In genomic region chr10:47927147-47927916, GRCh38 we compare ENCODE assay signal across 10 cellular contexts. TPM values are rescaled to one million over a fixed set of nuclear protein-coding genes. Genes with fewer than 3 reads are reported as not detected.
"Had no signal": no experiment of that assay in that cellular context is flagged by ENCODE, and none has a peak within 500 bp of the region (broad histone marks: within the 10 kb centered on the region; RNA-seq: fewer than 3 reads in every experiment).

No MANE protein-coding gene starts in this region.

RNA-seq across cellular contexts. Expression of gene NPY4R2, which starts 8.9 kb away (rescaled TPM):
- total RNA-seq: activated CD4-positive, alpha-beta memory T cell treated with anti-CD3 and anti-CD28 coated beads, Interleukin-2, amount 10 ng/mL, durations not matched to agents 7 days and 5 days; activated CD4-positive, alpha-beta T cell treated with anti-CD3 and anti-CD28 coated beads for 36 hours; activated CD4-positive, alpha-beta T cell treated with anti-CD3 and anti-CD28 coated beads, Interleukin-2, amount 10 ng/mL, durations not matched to agents 7 days and 5 days; activated CD8-positive, alpha-beta memory T cell treated with anti-CD3 and anti-CD28 coated beads, Interleukin-2, amount 10 ng/mL, durations not matched to agents 7 days and 5 days; activated CD8-positive, alpha-beta T cell treated with anti-CD3 and anti-CD28 coated beads, Interleukin-2, amount 10 ng/mL, durations not matched to agents 7 days and 5 days; activated naive CD8-positive, alpha-beta T cell treated with anti-CD3 and anti-CD28 coated beads, Interleukin-2, amount 10 ng/mL, durations not matched to agents 7 days and 5 days; activated T-helper 2 cell treated with anti-CD3 and anti-CD28 coated beads, Interferon-gamma antibody, Interleukin-2, Interleukin-4, amounts not matched to agents 10 μg/mL and 5 μg/mL and 100 μg/mL, durations not matched to agents 14 hours and 24 hours and 36 hours; ascending aorta; bronchial epithelial cell; chondrocyte had no signal
